Comparison of ENCODE assay signal across 8 cellular contexts in the genomic region with DNA sequence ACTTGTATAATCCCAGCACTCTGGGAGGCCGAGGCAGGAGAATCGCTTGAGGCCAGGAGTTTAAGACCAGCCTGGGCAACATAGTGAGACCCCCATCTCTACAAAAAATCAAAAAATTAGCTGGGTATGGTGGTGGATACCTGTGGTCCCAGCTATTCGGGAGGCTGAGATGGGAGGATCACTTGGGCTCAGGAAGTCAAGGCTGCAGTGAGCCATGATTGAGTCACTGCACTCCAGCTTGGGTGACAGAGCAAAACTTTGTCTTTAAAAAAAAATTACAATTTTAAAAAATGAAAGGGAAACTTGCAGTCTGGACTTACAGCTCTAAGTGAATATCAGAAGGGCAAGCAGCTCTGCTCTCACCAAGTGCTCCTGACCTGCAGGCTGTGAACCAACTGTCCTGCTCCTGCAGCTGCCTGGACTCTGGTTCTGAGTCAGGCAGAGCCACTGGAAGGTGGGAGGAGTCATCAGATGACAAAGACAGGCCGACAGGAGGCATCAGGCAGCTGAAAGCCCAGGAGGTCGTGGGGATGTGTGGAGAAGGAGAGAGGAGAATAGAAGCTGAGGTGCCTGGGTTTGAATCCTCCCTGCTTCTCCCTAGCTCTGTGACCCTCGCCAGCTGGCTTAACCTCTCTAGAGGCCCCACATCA. TPM values are rescaled to one million over a fixed set of nuclear protein-coding genes. Genes with fewer than 3 reads are reported as not detected.
DNase-seq lines count a peak whose midpoint lies in the region; ATAC-seq and TF ChIP-seq lines count a peak whose summit lies in the region.

No MANE protein-coding gene starts in this region.

- H3K4me1 ChIP-seq in BLaER1 (peaks cover 17% of the 10 kb centered on the region), upper lobe of left lung (no peaks in the 10 kb centered on the region)

- no peak overlapping the region for H3K4me3 Mint-ChIP-seq in activated naive CD8-positive, alpha-beta T cell treated with anti-CD3 and anti-CD28 coated beads for 36 hours
- H3K4me3 Mint-ChIP-seq in naive B cell: peak overlapping the region in 1 of 8 donors; percentile 53

- H3K4me3 ChIP-seq in BLaER1: no peak overlapping the region
- H3K4me3 ChIP-seq in upper lobe of left lung: no peak overlapping the region

- H3K27ac ChIP-seq in BLaER1: peak overlapping the region; percentile 77
- no peak overlapping the region for H3K27ac ChIP-seq in upper lobe of left lung

- peaks cover 35% of the 10 kb centered on the region for H3K36me3 ChIP-seq in BLaER1
- H3K36me3 ChIP-seq in upper lobe of left lung: peaks cover 25 to 60% (median 47%) of the 10 kb centered on the region in 4 donors

- H3K9me3 Mint-ChIP-seq in activated naive CD8-positive, alpha-beta T cell treated with anti-CD3 and anti-CD28 coated beads for 36 hours: no peaks in the 10 kb centered on the region
- H3K9me3 Mint-ChIP-seq in naive B cell: no peaks in the 10 kb centered on the region

- no peak overlapping the region for H3K9ac ChIP-seq in BLaER1

- H3K27ac Mint-ChIP-seq in activated naive CD8-positive, alpha-beta T cell treated with anti-CD3 and anti-CD28 coated beads for 36 hours: peak overlapping the region; percentile 74
- peak overlapping the region in 4 of 6 donors; percentile 89 to 93 (median 90) for H3K27ac Mint-ChIP-seq in naive B cell

- no peak for TF ChIP-seq CTCF in upper lobe of left lung (IDR thresholded peaks at IDR 0.05)

- H3K36me3 Mint-ChIP-seq in activated naive CD8-positive, alpha-beta T cell treated with anti-CD3 and anti-CD28 coated beads for 36 hours: peaks cover 20% of the 10 kb centered on the region
- peaks cover 0 to under 1% of the 10 kb centered on the region in 2 donors for H3K36me3 Mint-ChIP-seq in naive B cell

- ATAC-seq in GM18909 (IDR thresholded peaks at IDR 0.05; ENCODE audit: poor library complexity, unreplicated experiment) (peak; percentile 53), HG03342 (IDR thresholded peaks at IDR 0.05; ENCODE audit: unreplicated experiment) (peak; percentile 45), naive B cell (ENCODE audit: low read depth in 2 of 2) (no peak), upper lobe of left lung (ENCODE audit: low FRiP score in 2 of 2) (no peak)

- WGBS in upper lobe of left lung, 2 donors: 72 to 81% methylated on average over 5 to 6 of the region's 6 CpGs

- DNase-seq in activated naive CD8-positive, alpha-beta T cell treated with anti-CD3 and anti-CD28 coated beads for 36 hours: no peak
- DNase-seq in naive B cell: no peak
- DNase-seq in NCI-H2029 (lab: John Stamatoyannopoulos, UW): no peak
- no peak for DNase-seq in upper lobe of left lung
- DNase-seq in NCI-H1092 (lab: John Stamatoyannopoulos, UW): no peak

- H4K20me1 ChIP-seq in BLaER1: no peaks in the 10 kb centered on the region

- no peak for TF ChIP-seq POLR2A in upper lobe of left lung (IDR thresholded peaks at IDR 0.05)

- no peaks in the 10 kb centered on the region for H3K9me3 ChIP-seq in BLaER1
- no peaks in the 10 kb centered on the region for H3K9me3 ChIP-seq in upper lobe of left lung

- TF ChIP-seq EP300 in upper lobe of left lung (IDR thresholded peaks at IDR 0.05): no peak

- H3K4me2 ChIP-seq in BLaER1: peak overlapping the region; percentile 79

- peaks cover 14% of the 10 kb centered on the region for H3K4me1 Mint-ChIP-seq in activated naive CD8-positive, alpha-beta T cell treated with anti-CD3 and anti-CD28 coated beads for 36 hours
- H3K4me1 Mint-ChIP-seq in naive B cell: peaks cover 17 to 25% (median 22%) of the 10 kb centered on the region in 3 donors

- H3K27me3 Mint-ChIP-seq in activated naive CD8-positive, alpha-beta T cell treated with anti-CD3 and anti-CD28 coated beads for 36 hours: no peaks in the 10 kb centered on the region
- no peaks in the 10 kb centered on the region for H3K27me3 Mint-ChIP-seq in naive B cell

- H3K27me3 ChIP-seq in BLaER1 (no peaks in the 10 kb centered on the region), upper lobe of left lung (no peaks in the 10 kb centered on the region)

RNA-seq across cellular contexts. Expression of gene SMTNL1, which starts 9.6 kb away (rescaled TPM):
- total RNA-seq in activated naive CD8-positive, alpha-beta T cell treated with anti-CD3 and anti-CD28 coated beads for 36 hours: not detected
- polyA plus RNA-seq in naive B cell (ENCODE audit: low read depth in 6 of 6): under 1 TPM in 3 of 6 donors, not detected in 3; 0.18 to 0.40 (median 0.34) TPM
- total RNA-seq in upper lobe of left lung: not detected

RNA-seq across cellular contexts. Expression of gene TIMM10, which starts 16.4 kb away (rescaled TPM):
- total RNA-seq in activated naive CD8-positive, alpha-beta T cell treated with anti-CD3 and anti-CD28 coated beads for 36 hours: 100 to 1,000 TPM; 134 to 137 TPM
- polyA plus RNA-seq in naive B cell (ENCODE audit: low read depth in 6 of 6): 100 to 1,000 TPM in 1 of 6 donors, 10 to 100 TPM in 5; 64.9 to 105 (median 79.9) TPM
- 10 to 100 TPM in 5 of 6 donors, 1 to 10 TPM in 1; 7.3 to 62.2 (median 26.8) TPM for total RNA-seq in upper lobe of left lung

RNA-seq across cellular contexts. Expression of gene UBE2L6, which starts 20.5 kb away (rescaled TPM):
- total RNA-seq in activated naive CD8-positive, alpha-beta T cell treated with anti-CD3 and anti-CD28 coated beads for 36 hours: 100 to 1,000 TPM; 200 to 208 TPM
- polyA plus RNA-seq in naive B cell (ENCODE audit: low read depth in 6 of 6): 100 to 1,000 TPM; 182 to 310 (median 219) TPM
- 100 to 1,000 TPM in 1 of 6 donors, 10 to 100 TPM in 5; 39.8 to 142 (median 80.9) TPM for total RNA-seq in upper lobe of left lung

RNA-seq across cellular contexts. Expression of gene SLC43A1, which starts 31.5 kb away (rescaled TPM):
- 10 to 100 TPM; 36.8 to 37.1 TPM for total RNA-seq in activated naive CD8-positive, alpha-beta T cell treated with anti-CD3 and anti-CD28 coated beads for 36 hours
- polyA plus RNA-seq in naive B cell (ENCODE audit: low read depth in 6 of 6): 10 to 100 TPM in 1 of 6 donors, 1 to 10 TPM in 5; 3.2 to 10.9 (median 4.6) TPM
- 10 to 100 TPM in 5 of 6 donors, 1 to 10 TPM in 1; 7.1 to 72.3 (median 13.9) TPM for total RNA-seq in upper lobe of left lung

RNA-seq across cellular contexts. Expression of gene SERPING1, which starts 50.5 kb away (rescaled TPM):
- total RNA-seq in activated naive CD8-positive, alpha-beta T cell treated with anti-CD3 and anti-CD28 coated beads for 36 hours: under 1 TPM; 0.41 to 0.68 TPM
- under 1 TPM in 1 of 6 donors, not detected in 5; 0.82 TPM for polyA plus RNA-seq in naive B cell (ENCODE audit: low read depth in 6 of 6)
- 100 to 1,000 TPM; 306 to 573 (median 469) TPM for total RNA-seq in upper lobe of left lung

Comparison
In these comparisons a context has a peak if more than half of its experiments do, and no peak if none do; other contexts are left out.
1. ATAC-seq: peak in GM18909 (single experiment) and HG03342 (single experiment); none in naive B cell (0 of 2) and upper lobe of left lung (0 of 2).